1 cellular context compared by ENCODE assay signal in the genomic region with DNA sequence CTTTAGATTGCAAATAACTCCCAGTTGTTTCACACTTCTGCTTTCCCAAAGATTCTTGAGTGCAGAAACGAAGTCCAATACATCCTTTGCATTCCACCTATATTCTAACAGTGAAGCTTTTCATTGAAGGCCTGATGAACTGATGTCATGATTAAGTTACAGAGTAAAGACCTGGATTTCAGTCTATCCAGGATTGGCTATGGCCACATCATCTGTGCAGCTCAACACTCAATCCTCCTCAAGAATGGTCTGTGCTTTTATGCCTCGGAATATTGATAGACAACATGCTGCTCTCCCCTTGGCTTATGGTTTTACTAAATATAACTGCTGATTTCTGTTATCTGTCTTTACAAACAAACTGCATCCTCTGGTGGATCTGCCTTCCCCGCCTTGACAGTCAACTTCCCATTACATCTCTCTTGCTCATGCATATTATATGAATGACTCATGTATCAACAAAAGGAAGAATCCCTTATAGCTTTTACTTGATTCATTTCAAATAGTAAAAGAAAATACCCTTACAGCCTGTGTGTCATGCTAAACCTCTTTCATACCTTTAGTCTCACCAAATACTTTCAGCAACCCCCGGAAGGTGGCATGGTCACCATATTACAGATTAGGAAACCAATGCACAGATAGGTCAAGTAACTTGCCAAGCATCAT.
TF ChIP-seq lines count a peak whose summit lies in the region.

No MANE protein-coding gene starts in this region.

TF ChIP-seq in SK-N-SH, 30 proteins besides CTCF, POLR2A, EP300 and RAD21 (continued from another document):
- TF ChIP-seq POLR2AphosphoS5 (IDR thresholded peaks at IDR 0.05; ENCODE audit: low read depth, low read length) (no peak), MEF2A (IDR thresholded peaks at IDR 0.05; ENCODE audit: borderline replicate concordance, low read depth) (peak; percentile 82), TEAD4 (IDR thresholded peaks at IDR 0.05; ENCODE audit: borderline replicate concordance, insufficient read depth) (peak; percentile 59; the same call in 1 of the 2 replicates), TAF1 (IDR thresholded peaks at IDR 0.05; ENCODE audit: borderline replicate concordance, low read depth, low read length) (no peak), CHD2 (IDR thresholded peaks at IDR 0.05; ENCODE audit: low read length, partially characterized antibody) (no peak), ELF1 (IDR thresholded peaks at IDR 0.05) (peak; percentile 19; the same call in 1 of the 2 replicates), NFIC (IDR thresholded peaks at IDR 0.05; ENCODE audit: borderline replicate concordance) (peak; percentile 61; the same call in 1 of the 2 replicates), RXRA (IDR thresholded peaks at IDR 0.05; ENCODE audit: borderline replicate concordance, low read depth) (peak; percentile 50; the same call in 1 of the 2 replicates), TCF12 (IDR thresholded peaks at IDR 0.05) (peak; percentile 75), JUND (IDR thresholded peaks at IDR 0.05) (peak; percentile 96), FOSL2 (IDR thresholded peaks at IDR 0.05; ENCODE audit: borderline replicate concordance, low read depth) (peak; percentile 86)
